ENCODE assay signal across 9 cellular contexts in genomic region chr9:133141833-133142594, GRCh38. TPM values are rescaled to one million over a fixed set of nuclear protein-coding genes. Genes with fewer than 3 reads are reported as not detected.
A peak's percentile ranks its signal among the peaks of the same experiment; 100 is the strongest.
DNase-seq lines count a peak whose midpoint lies in the region; ATAC-seq and TF ChIP-seq lines count a peak whose summit lies in the region.
"Had no signal": no experiment of that assay in that cellular context is flagged by ENCODE, and none has a peak within 500 bp of the region (broad histone marks: within the 10 kb centered on the region; RNA-seq: fewer than 3 reads in every experiment).

No MANE protein-coding gene starts in this region.

- H3K4me3 ChIP-seq in GM12865 (ENCODE audit: low read depth, low read length) (peak overlapping the region; percentile 5; the same call in 1 of the 2 replicates), colonic mucosa (no peak overlapping the region)
- H3K4me3 ChIP-seq: thoracic aorta had no signal

- no peaks in the 10 kb centered on the region for H3K9me3 ChIP-seq in colonic mucosa
- H3K9me3 ChIP-seq: thoracic aorta had no signal

- peak; percentile 87 for DNase-seq in GM12865 (ENCODE audit: low read depth)
- DNase-seq in activated CD4-positive, alpha-beta T cell treated with anti-CD3 and anti-CD28 coated beads for 4 hours = peak; percentile 46 to 74
- no peak for DNase-seq in colonic mucosa
- peak; percentile 46 for DNase-seq in stimulated activated CD4-positive, alpha-beta T cell treated with anti-CD3 and anti-CD28 coated beads, Interleukin-1b, Interleukin-23, amount 100 ng/mL, for 48 hours
- no peak for DNase-seq in cerebellum (ENCODE audit: low spot score)

- H3K27ac ChIP-seq in colonic mucosa = peak overlapping the region; percentile 34
- H3K27ac ChIP-seq: thoracic aorta had no signal

- H3K9ac ChIP-seq in colonic mucosa (ENCODE audit: low read depth in 2 of 2, low read length in 2 of 2) = peak overlapping the region in 1 of 2 donors; percentile 58

- ATAC-seq in GM21529 (IDR thresholded peaks at IDR 0.05; ENCODE audit: unreplicated experiment) = no peak
- no peak for ATAC-seq in GM18520 (IDR thresholded peaks at IDR 0.05; ENCODE audit: unreplicated experiment)
- ATAC-seq in HG03108 (IDR thresholded peaks at IDR 0.05; ENCODE audit: unreplicated experiment) = no peak

- no peak for TF ChIP-seq CTCF in GM12865 (IDR thresholded peaks at IDR 0.05; ENCODE audit: insufficient read depth, low read depth, low read length, missing control alignments)
- no peak for TF ChIP-seq CTCF in colonic mucosa (IDR thresholded peaks at IDR 0.05)

- intact Hi-C loops in colonic mucosa (cut with DNase I) = no loop called here

- no peaks in the 10 kb centered on the region for H3K27me3 ChIP-seq in colonic mucosa

- no peaks in the 10 kb centered on the region for H3K36me3 ChIP-seq in colonic mucosa
- H3K36me3 ChIP-seq: thoracic aorta had no signal

- H3K4me1 ChIP-seq in colonic mucosa = peaks cover 29% of the 10 kb centered on the region

RNA-seq across cellular contexts. Expression of gene RALGDS, which starts 21.0 kb away (rescaled TPM):
- 10 to 100 TPM; 24.2 to 39.7 TPM for total RNA-seq in colonic mucosa
- total RNA-seq in cerebellum = 83.9 TPM

RNA-seq across cellular contexts. Expression of gene GBGT1, which starts 21.7 kb away (rescaled TPM):
- total RNA-seq in colonic mucosa (1 to 10 TPM; 4.6 to 4.8 TPM), cerebellum (3.0 TPM)

Comparison
In these comparisons a context has a peak if more than half of its experiments do, and no peak if none do; other contexts are left out.
1. DNase-seq: peak in GM12865 (single experiment), activated CD4-positive, alpha-beta T cell treated with anti-CD3 and anti-CD28 coated beads for 4 hours (2 of 2) and stimulated activated CD4-positive, alpha-beta T cell treated with anti-CD3 and anti-CD28 coated beads, Interleukin-1b, Interleukin-23, amount 100 ng/mL, for 48 hours (single experiment); none in colonic mucosa (single experiment) and cerebellum (single experiment).